14 cellular contexts compared by ENCODE assay signal in genomic region chr6:13445744-13446115, GRCh38. TPM values are rescaled to one million over a fixed set of nuclear protein-coding genes. Genes with fewer than 3 reads are reported as not detected.
DNase-seq lines count a peak whose midpoint lies in the region; ATAC-seq, FAIRE-seq and TF ChIP-seq lines count a peak whose summit lies in the region.
"Had no signal": no experiment of that assay in that cellular context is flagged by ENCODE, and none has a peak within 500 bp of the region (broad histone marks: within the 10 kb centered on the region; RNA-seq: fewer than 3 reads in every experiment).

No MANE protein-coding gene starts in this region.

- DNase-seq in RWPE2 (ENCODE audit: low spot score) (no peak), lung (ENCODE audit: low spot score) (no peak), suprapubic skin (ENCODE audit: low spot score in 2 of 2) (no peak), GM10248 (ENCODE audit: extremely low spot score) (no peak), SIG-M5 (lab: John Stamatoyannopoulos, UW) (no peak), urothelium cell line (ENCODE audit: low spot score) (no peak), kidney tubule cell (ENCODE audit: low spot score) (no peak)
- DNase-seq: activated CD4-positive, alpha-beta T cell treated with anti-CD3 and anti-CD28 coated beads, Interleukin-2, amount 50 U/mL, for 4 hours; GF-D8; HFFc6; mesendoderm had no signal

- H3K4me3 ChIP-seq in RWPE2 (ENCODE audit: severe bottlenecking) (no peak overlapping the region), esophagus (ENCODE audit: low read depth in 1 of 2, low read length in 2 of 2) (no peak overlapping the region), lung (no peak overlapping the region), suprapubic skin (no peak overlapping the region)
- H3K4me3 ChIP-seq: K562, SJSA1 had no signal

- no peak for TF ChIP-seq EP300 in suprapubic skin (IDR thresholded peaks at IDR 0.05)

- H3K4me1 ChIP-seq in RWPE2 (ENCODE audit: insufficient read depth, poor library complexity, severe bottlenecking) (peaks cover 22% of the 10 kb centered on the region), esophagus (ENCODE audit: control insufficient read depth in 2 of 2, insufficient read depth in 2 of 2, low read length in 1 of 2) (peaks cover 0 to 11% of the 10 kb centered on the region in 2 donors), lung (ENCODE audit: control insufficient read depth in 2 of 2, insufficient read depth in 2 of 2, low read length in 2 of 2) (peaks cover 10 to 34% of the 10 kb centered on the region in 2 donors), suprapubic skin (peaks cover 40% of the 10 kb centered on the region)

- no peaks in the 10 kb centered on the region for H3K9me3 ChIP-seq in RWPE2 (ENCODE audit: severe bottlenecking)
- no peaks in the 10 kb centered on the region for H3K9me3 ChIP-seq in esophagus (ENCODE audit: control insufficient read depth in 2 of 2, insufficient read depth in 1 of 2, low read depth in 1 of 2, low read length in 1 of 2)
- no peaks in the 10 kb centered on the region for H3K9me3 ChIP-seq in lung (ENCODE audit: control insufficient read depth in 2 of 2, insufficient read depth in 1 of 2, low read length in 1 of 2)
- no peaks in the 10 kb centered on the region for H3K9me3 ChIP-seq in suprapubic skin
- H3K9me3 ChIP-seq: SJSA1 had no signal

- ATAC-seq in RWPE2 (ENCODE audit: low read depth) (no peak), lung (ENCODE audit: insufficient read depth, low FRiP score) (no peak)

- peak overlapping the region; percentile 44 for H3K27ac ChIP-seq in RWPE2 (ENCODE audit: poor library complexity, severe bottlenecking)
- H3K27ac ChIP-seq in esophagus (ENCODE audit: low read depth in 2 of 2, low read length in 1 of 2), result peak overlapping the region; percentile 65 to 79
- H3K27ac ChIP-seq in lung (ENCODE audit: low read depth in 1 of 2, low read length in 1 of 2), result peak overlapping the region; percentile 26 to 55
- peak overlapping the region; percentile 46 for H3K27ac ChIP-seq in suprapubic skin
- H3K27ac ChIP-seq: SJSA1 had no signal

- CTCF ChIA-PET in GM10248 (lab: Yijun Ruan, JAX), result interaction anchor here (1.0 to 2.3 kb wide), 6 partner anchors 8 to 92 kb away, joined by 3 to 9 read pairs (median 4); no protein-coding TSS in a partner anchor

- FAIRE-seq in urothelium cell line (lab: Jason Lieb, UNC), result no peak
- FAIRE-seq: K562 had no signal

- H3K36me3 ChIP-seq in RWPE2 (ENCODE audit: low read depth), result no peaks in the 10 kb centered on the region
- no peaks in the 10 kb centered on the region for H3K36me3 ChIP-seq in esophagus (ENCODE audit: control insufficient read depth in 2 of 2, insufficient read depth in 2 of 2, low read length in 1 of 2)
- H3K36me3 ChIP-seq in lung (ENCODE audit: control insufficient read depth in 2 of 2, insufficient read depth in 2 of 2, low read length in 2 of 2), result no peaks in the 10 kb centered on the region
- no peaks in the 10 kb centered on the region for H3K36me3 ChIP-seq in suprapubic skin
- H3K36me3 ChIP-seq: SJSA1 had no signal

- WGBS in esophagus, 2 donors, result 63 to 71% methylated on average over 3 of the region's 3 CpGs
- 66 to 83% methylated on average over 3 of the region's 3 CpGs for WGBS in lung, 2 donors
- 76% methylated on average over 3 of the region's 3 CpGs for WGBS in suprapubic skin

- no peak for TF ChIP-seq CTCF in RWPE2 (IDR thresholded peaks at IDR 0.05; ENCODE audit: poor library complexity, severe bottlenecking)
- TF ChIP-seq CTCF in lung (IDR thresholded peaks at IDR 0.05; ENCODE audit: control extremely low read depth, extremely low read depth), result no peak
- no peak for TF ChIP-seq CTCF in suprapubic skin (IDR thresholded peaks at IDR 0.05)
- no peak for TF ChIP-seq CTCF in GM10248 (IDR thresholded peaks at IDR 0.05; ENCODE audit: control extremely low read depth, extremely low read depth, low read depth, missing control alignments)

- POLR2A ChIA-PET in GM10248 (lab: Yijun Ruan, JAX), result no interaction called here

- no peaks in the 10 kb centered on the region for H3K27me3 ChIP-seq in RWPE2 (ENCODE audit: insufficient read depth, poor library complexity, severe bottlenecking)
- no peaks in the 10 kb centered on the region for H3K27me3 ChIP-seq in esophagus (ENCODE audit: control insufficient read depth in 1 of 2, insufficient read depth in 2 of 2, low read length in 2 of 2)
- H3K27me3 ChIP-seq in lung (ENCODE audit: control insufficient read depth, insufficient read depth), result no peaks in the 10 kb centered on the region
- H3K27me3 ChIP-seq in suprapubic skin, result no peaks in the 10 kb centered on the region
- H3K27me3 ChIP-seq: SJSA1 had no signal

- no peak for TF ChIP-seq POLR2A in suprapubic skin (IDR thresholded peaks at IDR 0.05)

RNA-seq across cellular contexts. Expression of gene GFOD1, which starts 41.7 kb away (rescaled TPM):
- polyA plus RNA-seq in esophagus, result 1 to 10 TPM; 4.2 to 6.8 TPM
- 10 to 100 TPM; 10.2 to 22.8 TPM for total RNA-seq in lung
- 1 to 10 TPM; 4.0 to 5.6 TPM for polyA plus RNA-seq in lung
- total RNA-seq in suprapubic skin, result 10 to 100 TPM in 3 of 4 donors, 1 to 10 TPM in 1; 7.5 to 15.2 (median 13.7) TPM
